Comparison of ENCODE assay signal across 8 cellular contexts in the genomic region with DNA sequence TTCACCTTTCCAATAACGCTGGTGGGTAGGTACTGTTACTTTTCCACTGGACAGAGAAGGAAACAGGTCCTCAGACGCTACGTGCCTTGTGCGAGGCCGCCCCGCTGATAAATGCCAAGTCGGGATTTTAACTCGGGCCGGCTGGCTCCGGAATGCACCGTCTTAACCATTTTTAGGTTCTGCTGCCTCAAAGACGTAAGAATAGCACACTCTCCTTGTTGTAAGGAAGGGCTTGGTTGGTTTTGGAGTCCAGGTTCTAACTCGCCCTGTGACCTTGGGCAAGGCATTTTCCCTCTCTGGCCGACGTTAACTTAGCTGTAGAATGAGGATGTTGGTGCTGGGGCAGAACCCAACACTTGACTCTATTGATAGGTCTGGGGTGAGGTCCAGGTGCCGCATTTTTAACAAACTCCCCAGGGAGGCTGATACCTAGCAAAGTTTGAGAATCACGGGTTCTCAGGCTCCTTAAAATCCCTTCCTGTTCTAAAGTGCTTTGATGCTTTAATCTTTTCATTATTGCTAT. TPM values are rescaled to one million over a fixed set of nuclear protein-coding genes. Genes with fewer than 3 reads are reported as not detected.
DNase-seq lines count a peak whose midpoint lies in the region; ATAC-seq and TF ChIP-seq lines count a peak whose summit lies in the region.

No MANE protein-coding gene starts in this region.

- peak overlapping the region; percentile 99 for H3K27ac Mint-ChIP-seq in dendritic cell treated with granulocyte-macrophage colony-stimulating factor and Interleukin-4, amounts not matched to agents 40 ng/mL and 50 ng/mL, for 4 days

- peaks cover 42% of the 10 kb centered on the region for H3K4me1 Mint-ChIP-seq in dendritic cell treated with granulocyte-macrophage colony-stimulating factor and Interleukin-4, amounts not matched to agents 40 ng/mL and 50 ng/mL, for 4 days (ENCODE audit: low read depth)

- peak overlapping the region; percentile 71 to 84 for H3K4me3 ChIP-seq in Panc1 (ENCODE audit: low read depth in 2 of 2, low read length in 2 of 2)

- TSS peak; percentile 76 for BruUV-seq in Panc1 (replicated peaks; lab: Mats Ljungman, UMichigan)

- no peaks in the 10 kb centered on the region for H3K27me3 ChIP-seq in Panc1 (ENCODE audit: control insufficient read depth, insufficient read depth, low read length)

- intact Hi-C loops in Panc1 (cut with micrococcal nuclease; ENCODE audit: unreplicated experiment): no loop called here
- intact Hi-C loops in dendritic cell treated with granulocyte-macrophage colony-stimulating factor and Interleukin-4, amounts not matched to agents 40 ng/mL and 50 ng/mL, for 4 days (cut with micrococcal nuclease): no loop called here

- in situ Hi-C loops in Panc1 (cut with HindIII; ENCODE audit: low pct_unique_long_range_greater_than_20kb, low sequenced_read_pairs): no loop called here

- POLR2A ChIA-PET in Panc1 (lab: Charles Lee): no interaction called here

- H3K9me3 ChIP-seq in Panc1 (ENCODE audit: control insufficient read depth, insufficient read depth, low read depth, low read length): no peaks in the 10 kb centered on the region

- H3K36me3 Mint-ChIP-seq in dendritic cell treated with granulocyte-macrophage colony-stimulating factor and Interleukin-4, amounts not matched to agents 40 ng/mL and 50 ng/mL, for 4 days (ENCODE audit: low read depth): peaks cover 34% of the 10 kb centered on the region

- H3K4me3 Mint-ChIP-seq in dendritic cell treated with granulocyte-macrophage colony-stimulating factor and Interleukin-4, amounts not matched to agents 40 ng/mL and 50 ng/mL, for 4 days: peak overlapping the region; percentile 96

- peaks cover 2% of the 10 kb centered on the region; the same call in 1 of the 2 replicates for H3K36me3 ChIP-seq in Panc1 (ENCODE audit: control insufficient read depth, insufficient read depth, low read length)

- peak; percentile 54 for DNase-seq in SIG-M5 treated with dmso at 0.1 percent for 504 hours (lab: John Stamatoyannopoulos, UW; ENCODE audit: unreplicated experiment)
- no peak for DNase-seq in SIG-M5 (lab: John Stamatoyannopoulos, UW)
- DNase-seq in Panc1 (ENCODE audit: low read depth, low spot score): no peak
- DNase-seq in mucosa of gallbladder (ENCODE audit: low spot score): peak; percentile 34
- no peak for DNase-seq in NCI-H1105 (lab: John Stamatoyannopoulos, UW)
- no peak for DNase-seq in MV-4-11 (lab: John Stamatoyannopoulos, UW)

- peaks cover 16% of the 10 kb centered on the region for H3K4me1 ChIP-seq in Panc1 (ENCODE audit: control insufficient read depth, insufficient read depth, low read length)

- H3K9me3 Mint-ChIP-seq in dendritic cell treated with granulocyte-macrophage colony-stimulating factor and Interleukin-4, amounts not matched to agents 40 ng/mL and 50 ng/mL, for 4 days: no peaks in the 10 kb centered on the region

- no peaks in the 10 kb centered on the region for H3K27me3 Mint-ChIP-seq in dendritic cell treated with granulocyte-macrophage colony-stimulating factor and Interleukin-4, amounts not matched to agents 40 ng/mL and 50 ng/mL, for 4 days

- CTCF ChIA-PET in Panc1 (lab: Charles Lee): no interaction called here

- ATAC-seq in Panc1 (no peak), GM21737 (IDR thresholded peaks at IDR 0.05; ENCODE audit: unreplicated experiment) (no peak)

- TF ChIP-seq CTCF in Panc1 (IDR thresholded peaks at IDR 0.05): no peak

- H3K27ac ChIP-seq in Panc1 (ENCODE audit: low read length): peak overlapping the region; percentile 70

RNA-seq across cellular contexts. Expression of gene ANKRD13A, which starts 0.8 kb away (rescaled TPM):
- 34.4 TPM for total RNA-seq in Panc1 (2021; ENCODE audit: unreplicated experiment)
- polyA plus RNA-seq in Panc1 (2012; ENCODE audit: insufficient read length): 15.7 TPM
- 54.3 TPM for total RNA-seq in mucosa of gallbladder

RNA-seq across cellular contexts. Expression of gene GIT2, which starts 3.9 kb away (rescaled TPM):
- 40.0 TPM for total RNA-seq in Panc1 (2021; ENCODE audit: unreplicated experiment)
- polyA plus RNA-seq in Panc1 (2012; ENCODE audit: insufficient read length): 22.9 TPM
- 43.6 TPM for total RNA-seq in mucosa of gallbladder

RNA-seq across cellular contexts. Expression of gene C12orf76, which starts 48.3 kb away (rescaled TPM):
- 13.6 TPM for total RNA-seq in Panc1 (2021; ENCODE audit: unreplicated experiment)
- 9.2 TPM for polyA plus RNA-seq in Panc1 (2012; ENCODE audit: insufficient read length)
- 21.2 TPM for total RNA-seq in mucosa of gallbladder

Comparison
In these comparisons a context has a peak if more than half of its experiments do, and no peak if none do; other contexts are left out.
1. DNase-seq: peak in SIG-M5 treated with dmso at 0.1 percent for 504 hours (single experiment) and mucosa of gallbladder (single experiment); none in SIG-M5 (single experiment), Panc1 (single experiment), NCI-H1105 (single experiment) and MV-4-11 (single experiment).